In the genomic region with DNA sequence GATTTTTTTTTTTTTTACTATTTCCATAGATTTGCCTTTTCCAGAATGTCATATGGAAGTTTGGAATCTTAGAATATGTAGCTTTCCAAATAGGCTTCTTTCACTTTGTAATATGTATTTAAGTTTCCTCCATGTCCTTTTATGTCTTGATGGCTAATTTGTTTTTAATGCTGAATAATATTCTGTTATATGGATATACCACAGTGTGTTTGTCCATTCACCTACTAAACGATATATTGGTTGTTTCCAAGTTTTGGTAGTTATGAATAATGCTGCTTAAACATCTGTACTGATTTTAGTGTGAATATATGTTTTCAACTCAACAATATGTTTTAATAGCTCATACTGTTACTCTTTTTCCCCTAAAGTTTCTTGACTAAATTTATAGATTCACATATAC, we compare ENCODE assay signal across 26 cellular contexts.
"Had no signal": no experiment of that assay in that cellular context is flagged by ENCODE, and none has a peak within 500 bp of the region (broad histone marks: within the 10 kb centered on the region; RNA-seq: fewer than 3 reads in every experiment).

No MANE protein-coding gene starts in this region.

- DNase-seq: stimulated activated CD4-positive, alpha-beta T cell treated with anti-CD3 and anti-CD28 coated beads, Interleukin-2, amount 100 ng/mL, for 48 hours; stimulated activated CD4-positive, alpha-beta T cell treated with anti-CD3 and anti-CD28 coated beads, Interleukin-4, amount 100 ng/mL, for 1 hour; stimulated activated CD4-positive, alpha-beta T cell treated with anti-CD3 and anti-CD28 coated beads, Interleukin-4, amount 100 ng/mL, for 24 hours; stimulated activated CD4-positive, alpha-beta T cell treated with anti-CD3 and anti-CD28 coated beads, Interleukin-4, amount 100 ng/mL, for 4 hours; stimulated activated CD8-positive, alpha-beta memory T cell treated with anti-CD3 and anti-CD28 coated beads, Interleukin-4, amount 100 ng/mL, for 48 hours; stimulated activated naive B cell treated with anti-CD40 and anti-IgM and Interleukin-4, amounts not matched to agents 10 μg/mL and 1 μg/mL and 100 μg/mL, for 72 hours; stimulated activated naive CD4-positive, alpha-beta T cell; stimulated activated naive CD4-positive, alpha-beta T cell treated with Interleukin-2 at 50 U/mL for 16 hours; stimulated activated naive CD8-positive, alpha-beta T cell treated with anti-CD3 and anti-CD28 coated beads, Interleukin-15, amount 100 ng/mL, for 72 hours; stimulated activated naive CD8-positive, alpha-beta T cell treated with anti-CD3 and anti-CD28 coated beads, Interleukin-15, Interleukin-2, amounts not matched to agents 100 U/mL and 50 U/mL, for 24 hours; stomach; substantia nigra; testis; thyroid gland; tibial artery; transverse colon; trophoblast cell; upper lobe of left lung; upper lobe of right lung; uterus had no signal

- H3K27ac ChIP-seq: stomach, suprapubic skin, testis, thoracic aorta, thyroid gland, tibial artery, tibial nerve, transverse colon, upper lobe of left lung, upper lobe of right lung, uterus, vagina had no signal

- H3K4me3 ChIP-seq: stomach, suprapubic skin, testis, thoracic aorta, thyroid gland, tibial artery, tibial nerve, transverse colon, upper lobe of left lung, upper lobe of right lung, uterus, vagina had no signal

- H3K9me3 ChIP-seq: stomach, suprapubic skin, testis, thoracic aorta, thyroid gland, tibial artery, tibial nerve, transverse colon, upper lobe of left lung, upper lobe of right lung, uterus, vagina had no signal

- H3K27me3 ChIP-seq: stomach, suprapubic skin, testis, thyroid gland, tibial artery, tibial nerve, transverse colon, upper lobe of left lung, upper lobe of right lung, uterus, vagina had no signal

- H3K4me1 ChIP-seq: stomach, testis, thyroid gland, tibial artery, tibial nerve, transverse colon, upper lobe of left lung, upper lobe of right lung, uterus, vagina had no signal

- ATAC-seq: stimulated activated effector memory CD8-positive, alpha-beta T cell treated with anti-CD3 and anti-CD28 coated beads, Interleukin-12 subunit alpha, Interleukin-12 subunit beta, amount 100 ng/mL, for 72 hours; stimulated activated memory B cell treated with anti-CD40 and anti-IgM and Interleukin-4, amounts not matched to agents 10 μg/mL and 1 μg/mL and 100 μg/mL, for 72 hours; stimulated activated naive B cell treated with anti-CD40 and anti-IgM and Interleukin-4, amounts not matched to agents 10 μg/mL and 1 μg/mL and 100 μg/mL, for 72 hours; stimulated activated naive CD8-positive, alpha-beta T cell treated with anti-CD3 and anti-CD28 coated beads, Interleukin-15, amount 100 ng/mL, for 72 hours; stimulated activated naive CD8-positive, alpha-beta T cell treated with anti-CD3 and anti-CD28 coated beads, Interleukin-15, Interleukin-2, amounts not matched to agents 100 U/mL and 50 U/mL, for 24 hours; upper lobe of right lung had no signal

- H3K36me3 ChIP-seq: stomach, suprapubic skin, thoracic aorta, thyroid gland, tibial artery, tibial nerve, transverse colon, upper lobe of left lung, upper lobe of right lung, uterus, vagina had no signal
